In the genomic region with DNA sequence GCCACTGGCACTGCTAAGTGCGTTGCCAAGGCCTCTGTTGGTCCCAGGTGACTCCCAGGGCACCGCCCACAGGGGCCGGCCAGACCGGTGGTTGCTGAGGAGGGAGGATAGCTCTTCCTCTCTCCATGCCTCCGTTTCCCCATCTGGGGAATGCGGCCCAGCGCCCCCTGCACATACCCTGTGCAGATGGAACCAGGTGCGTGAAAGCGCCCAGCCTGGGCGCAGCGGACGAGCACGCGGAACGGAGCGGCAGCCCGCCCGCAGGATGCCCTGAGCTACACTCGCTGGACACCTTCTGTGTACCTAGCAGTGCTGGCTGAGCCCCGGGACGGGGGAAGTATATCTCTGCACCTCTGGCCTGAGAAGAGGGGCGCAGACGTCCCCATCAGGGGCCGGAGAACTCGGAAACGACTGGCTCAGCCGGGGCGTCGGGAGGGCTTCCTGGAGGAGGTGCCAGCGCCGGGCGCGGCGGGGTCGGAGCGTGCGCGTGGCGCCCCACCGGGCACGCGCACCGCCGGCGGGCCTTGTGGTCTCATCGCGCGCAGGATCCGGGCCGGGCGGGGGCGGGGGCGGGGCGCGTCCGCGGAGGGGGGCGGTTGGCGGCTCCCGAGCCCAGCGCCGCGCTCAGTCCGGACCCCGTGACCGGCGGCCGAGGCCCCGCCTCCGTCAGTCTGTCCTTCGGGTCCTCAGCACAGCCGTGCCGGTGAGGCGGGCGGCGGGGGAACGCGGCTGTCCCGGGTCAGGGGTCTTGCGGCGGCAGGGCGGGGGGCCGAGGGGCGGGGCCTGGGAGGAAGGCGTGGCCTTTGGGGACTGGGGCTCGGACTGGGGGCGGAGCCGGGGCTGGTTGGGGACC, we compare ENCODE assay signal across 8 cellular contexts. TPM values are rescaled to one million over a fixed set of nuclear protein-coding genes. Genes with fewer than 3 reads are reported as not detected.
DNase-seq lines count a peak whose midpoint lies in the region; ATAC-seq and TF ChIP-seq lines count a peak whose summit lies in the region.

A gene (minus strand): TSS at position 6 of the 853 bp plus-strand sequence. CDS start 76 bp downstream, outside the sequence.
A gene with protein sequence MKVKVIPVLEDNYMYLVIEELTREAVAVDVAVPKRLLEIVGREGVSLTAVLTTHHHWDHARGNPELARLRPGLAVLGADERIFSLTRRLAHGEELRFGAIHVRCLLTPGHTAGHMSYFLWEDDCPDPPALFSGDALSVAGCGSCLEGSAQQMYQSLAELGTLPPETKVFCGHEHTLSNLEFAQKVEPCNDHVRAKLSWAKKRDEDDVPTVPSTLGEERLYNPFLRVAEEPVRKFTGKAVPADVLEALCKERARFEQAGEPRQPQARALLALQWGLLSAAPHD (plus strand): TSS at position 669 of the 853 bp plus-strand sequence. CDS start 404 bp downstream, outside the sequence.

- in situ Hi-C loops in Panc1 (cut with HindIII; ENCODE audit: low pct_unique_long_range_greater_than_20kb, low sequenced_read_pairs) = no loop called here

- H3K27me3 ChIP-seq in Panc1 (ENCODE audit: control insufficient read depth, insufficient read depth, low read length) = no peaks in the 10 kb centered on the region
- H3K27me3 ChIP-seq in cardiac muscle cell = no peaks in the 10 kb centered on the region
- no peaks in the 10 kb centered on the region for H3K27me3 ChIP-seq in parathyroid adenoma (ENCODE audit: control insufficient read depth, insufficient read depth, low read length)

- H3K4me2 ChIP-seq in parathyroid adenoma (ENCODE audit: low read length) = peak within 1 kb of the TSS; percentile 98

- peak within 1 kb of the TSS; percentile 58 for H2AFZ ChIP-seq in parathyroid adenoma

- H3K9ac ChIP-seq in parathyroid adenoma = no peak within 1 kb of the TSS

- TF ChIP-seq CTCF in GM20000 (IDR thresholded peaks at IDR 0.05; ENCODE audit: extremely low read depth, missing control alignments) (no peak), Panc1 (IDR thresholded peaks at IDR 0.05) (no peak), cardiac muscle cell (IDR thresholded peaks at IDR 0.05; ENCODE audit: low read depth, low read length) (no peak), parathyroid adenoma (IDR thresholded peaks at IDR 0.05) (no peak)

- peak within 1 kb of the TSS; percentile 70 for H3K4me3 Mint-ChIP-seq in activated naive CD4-positive, alpha-beta T cell treated with anti-CD3 and anti-CD28 coated beads, Interleukin-2, amount 10 ng/mL, durations not matched to agents 7 days and 5 days

- H3K4me3 ChIP-seq in Panc1 (ENCODE audit: low read depth in 2 of 2, low read length in 2 of 2) (peak within 1 kb of the TSS; percentile 64 to 74), cardiac muscle cell (peak within 1 kb of the TSS; percentile 38), parathyroid adenoma (ENCODE audit: low read depth, low read length) (peak within 1 kb of the TSS; percentile 83)

- H3K4me1 ChIP-seq in Panc1 (ENCODE audit: control insufficient read depth, insufficient read depth, low read length) (peaks cover 13% of the 10 kb centered on the region), cardiac muscle cell (ENCODE audit: low read depth) (peaks cover 2% of the 10 kb centered on the region), parathyroid adenoma (peaks cover 9% of the 10 kb centered on the region)

- H3K27ac Mint-ChIP-seq in activated naive CD4-positive, alpha-beta T cell treated with anti-CD3 and anti-CD28 coated beads, Interleukin-2, amount 10 ng/mL, durations not matched to agents 7 days and 5 days = no peak within 1 kb of the TSS

- POLR2A ChIA-PET in Panc1 (lab: Charles Lee) = interaction anchor here (0.6 to 0.7 kb wide), 2 partner anchors 32 to 164 kb away, joined by 3 to 6 read pairs; no protein-coding TSS in a partner anchor

- ATAC-seq in Panc1 = peak; percentile 27

- no peaks in the 10 kb centered on the region for H3K36me3 Mint-ChIP-seq in activated naive CD4-positive, alpha-beta T cell treated with anti-CD3 and anti-CD28 coated beads, Interleukin-2, amount 10 ng/mL, durations not matched to agents 7 days and 5 days

- H3K9me3 ChIP-seq in Panc1 (ENCODE audit: control insufficient read depth, insufficient read depth, low read depth, low read length) = no peaks in the 10 kb centered on the region
- no peaks in the 10 kb centered on the region for H3K9me3 ChIP-seq in cardiac muscle cell (ENCODE audit: low read depth)
- no peaks in the 10 kb centered on the region for H3K9me3 ChIP-seq in parathyroid adenoma (ENCODE audit: control insufficient read depth, low read length)

- DNase-seq in AML-193 (lab: John Stamatoyannopoulos, UW) (peak; percentile 38 to 39), GM20000 (ENCODE audit: low spot score) (peak; percentile 92), Panc1 (ENCODE audit: low read depth, low spot score) (no peak), cardiac muscle cell (ENCODE audit: low read depth in 1 of 2, low spot score in 1 of 2) (peak; percentile 56 to 71), epidermal melanocyte (ENCODE audit: insufficient read length, low spot score) (no peak), NCI-H2029 treated with DMSO at 0.1 percent for 48 hours (lab: John Stamatoyannopoulos, UW) (no peak)
- DNase-seq in activated naive CD4-positive, alpha-beta T cell treated with anti-CD3 and anti-CD28 coated beads, Interleukin-2, amount 10 ng/mL, durations not matched to agents 7 days and 5 days = peak; percentile 79

- no peaks in the 10 kb centered on the region for H3K79me2 ChIP-seq in parathyroid adenoma

- H3K36me3 ChIP-seq in Panc1 (ENCODE audit: control insufficient read depth, insufficient read depth, low read length) (no peaks in the 10 kb centered on the region), cardiac muscle cell (no peaks in the 10 kb centered on the region), parathyroid adenoma (ENCODE audit: control insufficient read depth, insufficient read depth, low read length) (no peaks in the 10 kb centered on the region)

- H3K4me1 Mint-ChIP-seq in activated naive CD4-positive, alpha-beta T cell treated with anti-CD3 and anti-CD28 coated beads, Interleukin-2, amount 10 ng/mL, durations not matched to agents 7 days and 5 days = peaks cover 7% of the 10 kb centered on the region

- H3K9me3 Mint-ChIP-seq in activated naive CD4-positive, alpha-beta T cell treated with anti-CD3 and anti-CD28 coated beads, Interleukin-2, amount 10 ng/mL, durations not matched to agents 7 days and 5 days = no peaks in the 10 kb centered on the region

- H3K27ac ChIP-seq in Panc1 (ENCODE audit: low read length) = peak within 1 kb of the TSS; percentile 88
- no peak within 1 kb of the TSS for H3K27ac ChIP-seq in cardiac muscle cell
- no peak within 1 kb of the TSS for H3K27ac ChIP-seq in parathyroid adenoma

- H3K27me3 Mint-ChIP-seq in activated naive CD4-positive, alpha-beta T cell treated with anti-CD3 and anti-CD28 coated beads, Interleukin-2, amount 10 ng/mL, durations not matched to agents 7 days and 5 days = peaks cover 43% of the 10 kb centered on the region

- BruUV-seq in Panc1 (replicated peaks; lab: Mats Ljungman, UMichigan) = no TSS peak

- intact Hi-C loops in Panc1 (cut with micrococcal nuclease; ENCODE audit: unreplicated experiment) = no loop called here

- CTCF ChIA-PET in Panc1 (lab: Charles Lee) = no interaction called here
- CTCF ChIA-PET in activated naive CD4-positive, alpha-beta T cell treated with anti-CD3 and anti-CD28 coated beads, Interleukin-2, amount 10 ng/mL, durations not matched to agents 7 days and 5 days (lab: Charles Lee) = interaction anchor here (1.0 to 3.2 kb wide), 3 partner anchors 9 to 14 kb away, joined by 4 to 10 read pairs (median 6); a partner anchor contains a TSS

RNA-seq across cellular contexts. Expression of the first gene that starts in this region (rescaled TPM):
- 18.2 TPM for total RNA-seq in Panc1 (2021; ENCODE audit: unreplicated experiment)
- polyA plus RNA-seq in Panc1 (2012; ENCODE audit: insufficient read length) = 23.6 TPM
- total RNA-seq in cardiac muscle cell = 9.7 and 16.5 TPM in 2 replicates
- polyA plus RNA-seq in cardiac muscle cell = 3.6 and 4.2 TPM in 2 replicates

RNA-seq across cellular contexts. Expression of the second gene that starts in this region (rescaled TPM):
- total RNA-seq in Panc1 (2021; ENCODE audit: unreplicated experiment) = 41.1 TPM
- 107 TPM for polyA plus RNA-seq in Panc1 (2012; ENCODE audit: insufficient read length)
- 31.6 and 47.5 TPM in 2 replicates for total RNA-seq in cardiac muscle cell
- 27.7 and 37.0 TPM in 2 replicates for polyA plus RNA-seq in cardiac muscle cell

Comparison
In these comparisons a context has a peak if more than half of its experiments do, and no peak if none do; other contexts are left out.
1. DNase-seq: peak in AML-193 (2 of 2), GM20000 (single experiment), activated naive CD4-positive, alpha-beta T cell treated with anti-CD3 and anti-CD28 coated beads, Interleukin-2, amount 10 ng/mL, durations not matched to agents 7 days and 5 days (single experiment) and cardiac muscle cell (2 of 2); none in Panc1 (single experiment), epidermal melanocyte (single experiment) and NCI-H2029 treated with DMSO at 0.1 percent for 48 hours (single experiment).
2. Peak in every context shown above with its lines, with median percentiles within 50 percentile points of each other: H3K4me3 ChIP-seq.